Comparison of ENCODE assay signal across 1 cellular context in the genomic region with DNA sequence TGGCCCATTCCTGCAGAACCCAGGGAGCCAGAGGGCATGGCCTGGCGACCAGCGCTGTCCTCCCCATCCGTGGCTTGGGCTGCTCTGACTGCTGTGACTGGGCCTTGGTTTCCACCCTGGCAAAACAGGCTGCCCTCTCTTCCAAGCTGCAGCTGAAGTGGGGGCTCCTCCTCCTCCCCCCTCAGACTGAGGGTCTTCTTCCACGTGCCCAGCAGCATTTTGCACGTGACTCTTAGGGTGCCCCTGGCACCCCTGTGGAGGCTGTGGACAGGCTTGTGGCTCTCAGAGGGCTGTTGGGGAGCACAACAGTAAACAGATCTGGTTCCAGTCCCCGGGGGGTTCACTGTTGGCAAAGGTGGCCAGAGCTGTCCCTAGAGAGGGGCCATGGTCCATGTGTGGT.
TF ChIP-seq lines count a peak whose summit lies in the region.

No MANE protein-coding gene starts in this region.

TF ChIP-seq in HepG2, 621 proteins besides CTCF, POLR2A, EP300 and RAD21:
- TF ChIP-seq MYNN (CRISPR knock-in tag; IDR thresholded peaks at IDR 0.05; ENCODE audit: low read depth) (no peak), POGZ (CRISPR knock-in tag; IDR thresholded peaks at IDR 0.05) (no peak), RXRA (CRISPR knock-in tag; IDR thresholded peaks at IDR 0.05) (no peak), AGO2 (optimal IDR thresholded peaks at IDR 0.05; ENCODE audit: low read depth, low read length) (peak; percentile 52), REPIN1 (CRISPR knock-in tag; IDR thresholded peaks at IDR 0.05; ENCODE audit: borderline replicate concordance, low read depth) (no peak)
